Comparison of ENCODE assay signal across 15 cellular contexts in genomic region chr15:101023501-101024110, GRCh38.
DNase-seq lines count a peak whose midpoint lies in the region; ATAC-seq and TF ChIP-seq lines count a peak whose summit lies in the region.
"Had no signal": no experiment of that assay in that cellular context is flagged by ENCODE, and none has a peak within 500 bp of the region (broad histone marks: within the 10 kb centered on the region; RNA-seq: fewer than 3 reads in every experiment).

No MANE protein-coding gene starts in this region.

- H3K27me3 Mint-ChIP-seq in activated CD8-positive, alpha-beta T cell treated with anti-CD3 and anti-CD28 coated beads, Interleukin-2, amount 10 ng/mL, durations not matched to agents 7 days and 5 days (ENCODE audit: low read depth) = no peaks in the 10 kb centered on the region
- H3K27me3 Mint-ChIP-seq in activated CD8-positive, alpha-beta T cell treated with anti-CD3 and anti-CD28 coated beads for 36 hours = peaks cover 2% of the 10 kb centered on the region
- peaks cover 46% of the 10 kb centered on the region for H3K27me3 Mint-ChIP-seq in progenitor cell of endocrine pancreas

- no peak overlapping the region for H2AFZ ChIP-seq in fibroblast of lung (ENCODE audit: low read length)

- H3K9ac ChIP-seq in fibroblast of lung (ENCODE audit: insufficient read depth, low read length) = peak overlapping the region; percentile 16

- DNase-seq in activated CD8-positive, alpha-beta T cell treated with anti-CD3 and anti-CD28 coated beads, Interleukin-2, amount 10 ng/mL, durations not matched to agents 7 days and 5 days = peak; percentile 14
- DNase-seq in activated CD8-positive, alpha-beta T cell treated with anti-CD3 and anti-CD28 coated beads for 36 hours = no peak
- DNase-seq in fibroblast of lung (ENCODE audit: low read depth in 2 of 2) (peak in 1 of 2 donors; percentile 11), progenitor cell of endocrine pancreas (ENCODE audit: low spot score, unreplicated experiment) (no peak), kidney glomerular epithelial cell (lab: John Stamatoyannopoulos, UW) (no peak)
- no peak for DNase-seq in stimulated activated naive CD8-positive, alpha-beta T cell treated with anti-CD3 and anti-CD28 coated beads, Interleukin-15, Interleukin-2, amounts not matched to agents 100 U/mL and 50 U/mL, for 24 hours
- DNase-seq: activated CD4-positive, alpha-beta T cell treated with anti-CD3 and anti-CD28 coated beads for 1 hour; activated naive CD4-positive, alpha-beta T cell; DMS53; GOT3; NCI-H748 treated with DMSO at 0.1 percent for 48 hours; thyroid gland had no signal

- H3K27me3 ChIP-seq in fibroblast of lung (ENCODE audit: control insufficient read depth, insufficient read depth, low read length) (no peaks in the 10 kb centered on the region), muscle layer of duodenum (ENCODE audit: low read depth, low read length) (no peaks in the 10 kb centered on the region)
- H3K27me3 ChIP-seq: thyroid gland had no signal

- peak overlapping the region; percentile 78 for H3K27ac ChIP-seq in fibroblast of lung (ENCODE audit: insufficient read depth, low read length)
- H3K27ac ChIP-seq in muscle layer of duodenum (ENCODE audit: low read length) = peak overlapping the region; percentile 72
- H3K27ac ChIP-seq in urinary bladder (ENCODE audit: low read depth) = peak overlapping the region; percentile 33
- H3K27ac ChIP-seq: thyroid gland had no signal

- peaks cover 5% of the 10 kb centered on the region for H3K4me1 ChIP-seq in fibroblast of lung (ENCODE audit: control insufficient read depth, extremely low read depth, insufficient read depth, low read length)
- no peaks in the 10 kb centered on the region for H3K4me1 ChIP-seq in muscle layer of duodenum (ENCODE audit: control insufficient read depth in 1 of 2, insufficient read depth in 2 of 2, low read length in 2 of 2)
- H3K4me1 ChIP-seq in urinary bladder (ENCODE audit: insufficient read depth) = no peaks in the 10 kb centered on the region
- H3K4me1 ChIP-seq: thyroid gland had no signal

- POLR2A ChIA-PET in activated CD8-positive, alpha-beta T cell treated with anti-CD3 and anti-CD28 coated beads, Interleukin-2, amount 10 ng/mL, durations not matched to agents 7 days and 5 days (lab: Charles Lee) = interaction anchor here (0.5 kb wide), 1 partner anchor 120 kb away, joined by 3 read pairs; no protein-coding TSS in a partner anchor
- POLR2A ChIA-PET in activated CD8-positive, alpha-beta T cell treated with anti-CD3 and anti-CD28 coated beads for 36 hours (lab: Charles Lee) = no interaction called here

- H3K4me3 ChIP-seq in fibroblast of lung (replicated peaks in 1 of 4; ENCODE audit: control extremely low read depth in 1 of 4, insufficient read depth in 1 of 4, low read depth in 3 of 4, low read length in 4 of 4) (no peak overlapping the region), muscle layer of duodenum (ENCODE audit: low read depth in 1 of 2, low read length in 2 of 2) (no peak overlapping the region), urinary bladder (ENCODE audit: low read depth, low read length) (no peak overlapping the region)
- H3K4me3 ChIP-seq: GM12878, thyroid gland had no signal

- WGBS in urinary bladder = 46% methylated on average over 11 of the region's 11 CpGs

- peak overlapping the region; percentile 41 for H3K4me2 ChIP-seq in fibroblast of lung (ENCODE audit: extremely low read depth, insufficient read depth, low read length)

- CTCF ChIA-PET in activated CD8-positive, alpha-beta T cell treated with anti-CD3 and anti-CD28 coated beads, Interleukin-2, amount 10 ng/mL, durations not matched to agents 7 days and 5 days (lab: Charles Lee) = interaction anchor here (1.1 to 2.0 kb wide), 5 partner anchors 8 to 265 kb away, joined by 3 to 11 read pairs (median 4); no protein-coding TSS in a partner anchor
- CTCF ChIA-PET in activated CD8-positive, alpha-beta T cell treated with anti-CD3 and anti-CD28 coated beads for 36 hours (lab: Charles Lee) = interaction anchor here (0.9 to 6.9 kb wide), 6 partner anchors 8 to 237 kb away, joined by 3 to 77 read pairs (median 4); no protein-coding TSS in a partner anchor

- H3K36me3 ChIP-seq in fibroblast of lung (ENCODE audit: control insufficient read depth, insufficient read depth, low read length) (no peaks in the 10 kb centered on the region), muscle layer of duodenum (ENCODE audit: control insufficient read depth in 1 of 2, insufficient read depth in 2 of 2, low read length in 2 of 2) (peaks cover 19 to 27% of the 10 kb centered on the region in 2 donors), urinary bladder (ENCODE audit: insufficient read depth) (no peaks in the 10 kb centered on the region)
- H3K36me3 ChIP-seq: thyroid gland had no signal

- no peaks in the 10 kb centered on the region for H3K79me2 ChIP-seq in fibroblast of lung (ENCODE audit: control insufficient read depth, insufficient read depth, low read length)

- H3K4me3 Mint-ChIP-seq in activated CD8-positive, alpha-beta T cell treated with anti-CD3 and anti-CD28 coated beads, Interleukin-2, amount 10 ng/mL, durations not matched to agents 7 days and 5 days = no peak overlapping the region
- H3K4me3 Mint-ChIP-seq in activated CD8-positive, alpha-beta T cell treated with anti-CD3 and anti-CD28 coated beads for 36 hours = no peak overlapping the region
- no peak overlapping the region for H3K4me3 Mint-ChIP-seq in progenitor cell of endocrine pancreas (ENCODE audit: low read depth)

- no peaks in the 10 kb centered on the region for H4K20me1 ChIP-seq in fibroblast of lung (ENCODE audit: control insufficient read depth, extremely low read depth, insufficient read depth, low read length)

- no peak for ATAC-seq in activated CD8-positive, alpha-beta T cell treated with anti-CD3 and anti-CD28 coated beads, Interleukin-2, amount 10 ng/mL, durations not matched to agents 7 days and 5 days
- ATAC-seq in activated CD8-positive, alpha-beta T cell treated with anti-CD3 and anti-CD28 coated beads for 36 hours = no peak
- ATAC-seq in stimulated activated naive CD8-positive, alpha-beta T cell treated with anti-CD3 and anti-CD28 coated beads, Interleukin-15, Interleukin-2, amounts not matched to agents 100 U/mL and 50 U/mL, for 24 hours = no peak
- ATAC-seq: GM12878 had no signal

- H3K9me3 Mint-ChIP-seq in activated CD8-positive, alpha-beta T cell treated with anti-CD3 and anti-CD28 coated beads, Interleukin-2, amount 10 ng/mL, durations not matched to agents 7 days and 5 days (ENCODE audit: insufficient read depth) = no peaks in the 10 kb centered on the region
- H3K9me3 Mint-ChIP-seq in activated CD8-positive, alpha-beta T cell treated with anti-CD3 and anti-CD28 coated beads for 36 hours = no peaks in the 10 kb centered on the region
- no peaks in the 10 kb centered on the region for H3K9me3 Mint-ChIP-seq in progenitor cell of endocrine pancreas (ENCODE audit: low read depth)

- H3K9me3 ChIP-seq in fibroblast of lung (ENCODE audit: control insufficient read depth, insufficient read depth, low read depth, low read length) = no peaks in the 10 kb centered on the region
- no peaks in the 10 kb centered on the region for H3K9me3 ChIP-seq in muscle layer of duodenum (ENCODE audit: control insufficient read depth in 1 of 2, low read length in 2 of 2)
- H3K9me3 ChIP-seq: thyroid gland had no signal

- no peaks in the 10 kb centered on the region for H3K4me1 Mint-ChIP-seq in activated CD8-positive, alpha-beta T cell treated with anti-CD3 and anti-CD28 coated beads, Interleukin-2, amount 10 ng/mL, durations not matched to agents 7 days and 5 days (ENCODE audit: low read depth)
- H3K4me1 Mint-ChIP-seq in activated CD8-positive, alpha-beta T cell treated with anti-CD3 and anti-CD28 coated beads for 36 hours (ENCODE audit: low read depth) = no peaks in the 10 kb centered on the region
- peaks cover 6% of the 10 kb centered on the region for H3K4me1 Mint-ChIP-seq in progenitor cell of endocrine pancreas (ENCODE audit: low read depth)

- TF ChIP-seq CTCF in activated CD8-positive, alpha-beta T cell treated with anti-CD3 and anti-CD28 coated beads for 36 hours (IDR thresholded peaks at IDR 0.05) = no peak
- TF ChIP-seq CTCF in fibroblast of lung (conservative IDR thresholded peaks at IDR 0.05 in 1 of 2, IDR thresholded peaks at IDR 0.05 in 1 of 2; ENCODE audit: low read depth in 1 of 2, low read length in 2 of 2) = no peak
- TF ChIP-seq CTCF in progenitor cell of endocrine pancreas (IDR thresholded peaks at IDR 0.05; ENCODE audit: unreplicated experiment) = no peak

- H3K36me3 Mint-ChIP-seq in activated CD8-positive, alpha-beta T cell treated with anti-CD3 and anti-CD28 coated beads, Interleukin-2, amount 10 ng/mL, durations not matched to agents 7 days and 5 days (ENCODE audit: low read depth) = no peaks in the 10 kb centered on the region
- no peaks in the 10 kb centered on the region for H3K36me3 Mint-ChIP-seq in activated CD8-positive, alpha-beta T cell treated with anti-CD3 and anti-CD28 coated beads for 36 hours (ENCODE audit: low read depth)
- H3K36me3 Mint-ChIP-seq in progenitor cell of endocrine pancreas (ENCODE audit: insufficient read depth) = no peaks in the 10 kb centered on the region

- no peak overlapping the region for H3K27ac Mint-ChIP-seq in activated CD8-positive, alpha-beta T cell treated with anti-CD3 and anti-CD28 coated beads, Interleukin-2, amount 10 ng/mL, durations not matched to agents 7 days and 5 days
- H3K27ac Mint-ChIP-seq in activated CD8-positive, alpha-beta T cell treated with anti-CD3 and anti-CD28 coated beads for 36 hours = no peak overlapping the region
- no peak overlapping the region for H3K27ac Mint-ChIP-seq in progenitor cell of endocrine pancreas

- intact Hi-C loops in activated CD8-positive, alpha-beta T cell treated with anti-CD3 and anti-CD28 coated beads for 36 hours (cut with micrococcal nuclease) = no loop called here
